ENCODE assay signal across 19 cellular contexts in the genomic region with DNA sequence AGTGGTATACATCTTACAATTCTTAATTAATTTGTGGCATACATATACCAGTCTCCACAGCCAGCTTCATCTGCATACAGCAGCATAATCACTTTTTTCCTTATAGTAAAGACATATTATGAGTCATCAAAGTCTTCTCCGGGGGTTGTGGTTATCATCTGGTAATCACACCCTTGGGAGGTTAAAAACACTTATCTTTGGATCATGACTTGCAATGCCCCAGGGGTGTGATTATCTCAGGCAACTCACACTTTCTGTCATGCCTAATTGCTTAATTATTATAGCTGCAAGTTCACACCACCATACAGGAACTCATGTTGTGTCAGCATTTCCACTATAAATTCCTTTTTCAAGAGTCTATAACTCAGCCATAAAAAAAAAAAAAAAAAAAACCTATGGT.
A peak's percentile ranks its signal among the peaks of the same experiment; 100 is the strongest.
DNase-seq lines count a peak whose midpoint lies in the region; ATAC-seq and TF ChIP-seq lines count a peak whose summit lies in the region.
"Had no signal": no experiment of that assay in that cellular context is flagged by ENCODE, and none has a peak within 500 bp of the region (broad histone marks: within the 10 kb centered on the region; RNA-seq: fewer than 3 reads in every experiment).

No MANE protein-coding gene starts in this region.

- in situ Hi-C loops in transverse colon (cut with MboI; ENCODE audit: low pct_ligation_motif_present in 1 of 4, low pct_unique_long_range_greater_than_20kb in 1 of 4, low sequenced_read_pairs in 3 of 4): loop anchor here in 1 of 4 donors (25.0 kb wide), 1 partner anchor 92 kb away; no protein-coding TSS in a partner anchor

- no peak overlapping the region for H3K4me2 ChIP-seq in MM.1S (ENCODE audit: low read depth, low read length)

- no peak for TF ChIP-seq EP300 in transverse colon (IDR thresholded peaks at IDR 0.05; ENCODE audit: low read depth)

- WGBS in transverse colon (ENCODE audit: low coverage in 1 of 2), 2 donors: 33% methylated on average over 1 of the region's 1 CpG; no CpG with 5 or more reads in 1 of the 2 donors

- no peaks in the 10 kb centered on the region for H3K9me3 ChIP-seq in MM.1S (replicated peaks; ENCODE audit: insufficient read depth, low read length)
- H3K9me3 ChIP-seq in transverse colon: no peaks in the 10 kb centered on the region
- H3K9me3 ChIP-seq: BE2C, Peyer's patch, right lobe of liver had no signal

- no peak overlapping the region for H2AFZ ChIP-seq in MM.1S (ENCODE audit: low read length)

- H3K79me2 ChIP-seq in MM.1S (ENCODE audit: low read length): no peaks in the 10 kb centered on the region

- no peaks in the 10 kb centered on the region for H3K36me3 ChIP-seq in MM.1S (replicated peaks; ENCODE audit: insufficient read depth, low read length)
- H3K36me3 ChIP-seq in transverse colon: no peaks in the 10 kb centered on the region
- H3K36me3 ChIP-seq: BE2C, Peyer's patch, right lobe of liver had no signal

- no peak overlapping the region for H3K4me3 ChIP-seq in MM.1S (ENCODE audit: low read length)
- no peak overlapping the region for H3K4me3 ChIP-seq in transverse colon
- H3K4me3 ChIP-seq: Peyer's patch, right lobe of liver had no signal

- TF ChIP-seq POLR2A in transverse colon (IDR thresholded peaks at IDR 0.05): no peak

- intact Hi-C loops in transverse colon (cut with DNase I; ENCODE audit: low total_unique reads): no loop called here

- DNase-seq in Daoy (ENCODE audit: low read depth) (peak; percentile 73), MM.1S (peak; percentile 26), T1000 (lab: John Stamatoyannopoulos, UW) (peak; percentile 4), iris pigment epithelial cell (ENCODE audit: low read depth) (peak; percentile 8), transverse colon (no peak)
- no peak for DNase-seq in activated CD4-positive, alpha-beta T cell treated with anti-CD3 and anti-CD28 coated beads, Interleukin-2, amount 50 U/mL, for 48 hours
- DNase-seq: activated CD8-positive, alpha-beta memory T cell treated with anti-CD3 and anti-CD28 coated beads for 24 hours; BE2C; DMS53; effector memory CD8-positive, alpha-beta T cell; left ventricle myocardium superior; NCI-H1694 treated with DMSO at 0.1 percent for 48 hours; NCI-H510A treated with DMSO at 0.1 percent for 48 hours; Peyer's patch; right lobe of liver; stimulated activated CD4-positive, alpha-beta T cell treated with anti-CD3 and anti-CD28 coated beads, Interleukin-1b, Interleukin-23, amount 100 ng/mL, for 48 hours; SW 1271 had no signal

- no peak for ATAC-seq in GM18858 (IDR thresholded peaks at IDR 0.05; ENCODE audit: unreplicated experiment)
- ATAC-seq: effector memory CD8-positive, alpha-beta T cell; left ventricle myocardium superior; right lobe of liver; WTC11 had no signal

- no peaks in the 10 kb centered on the region for H4K20me1 ChIP-seq in MM.1S (ENCODE audit: insufficient read depth, low read length)

- no peak for TF ChIP-seq CTCF in MM.1S (IDR thresholded peaks at IDR 0.05; ENCODE audit: low read length)
- TF ChIP-seq CTCF in transverse colon (IDR thresholded peaks at IDR 0.05): no peak

- H3K27me3 ChIP-seq in MM.1S (replicated peaks; ENCODE audit: insufficient read depth, low read length): no peaks in the 10 kb centered on the region
- H3K27me3 ChIP-seq in transverse colon: no peaks in the 10 kb centered on the region
- H3K27me3 ChIP-seq: BE2C, Peyer's patch, right lobe of liver had no signal

- H3K27ac ChIP-seq in MM.1S (ENCODE audit: low read length) (no peak overlapping the region), transverse colon (no peak overlapping the region)
- H3K27ac ChIP-seq: Peyer's patch, right lobe of liver had no signal

- H3F3A ChIP-seq in MM.1S (ENCODE audit: insufficient read depth, low read length): no peaks in the 10 kb centered on the region

- no peaks in the 10 kb centered on the region for H3K9me2 ChIP-seq in MM.1S (replicated peaks; ENCODE audit: insufficient read depth, low read length)

- no peaks in the 10 kb centered on the region for H3K4me1 ChIP-seq in MM.1S (ENCODE audit: low read length)
- no peaks in the 10 kb centered on the region for H3K4me1 ChIP-seq in transverse colon
- H3K4me1 ChIP-seq: BE2C, Peyer's patch, right lobe of liver had no signal

- H3K9ac ChIP-seq in MM.1S (ENCODE audit: low read length): no peak overlapping the region

Comparison
In these comparisons a context has a peak if more than half of its experiments do, and no peak if none do; other contexts are left out.
1. DNase-seq: peak in Daoy (single experiment), MM.1S (single experiment), T1000 (single experiment) and iris pigment epithelial cell (single experiment); none in activated CD4-positive, alpha-beta T cell treated with anti-CD3 and anti-CD28 coated beads, Interleukin-2, amount 50 U/mL, for 48 hours (0 of 2) and transverse colon (single experiment).